ENCODE assay signal across 24 cellular contexts in genomic region chr2:71673402-71673795, GRCh38.
"Had no signal": no experiment of that assay in that cellular context is flagged by ENCODE, and none has a peak within 500 bp of the region (broad histone marks: within the 10 kb centered on the region; RNA-seq: fewer than 3 reads in every experiment).

No MANE protein-coding gene starts in this region.

- H3K27ac ChIP-seq: epithelial cell of prostate, esophagus muscularis mucosa, gastroesophageal sphincter, neural progenitor cell, psoas muscle, spleen, stomach, thoracic aorta, transverse colon had no signal

- H3K4me3 ChIP-seq: esophagus muscularis mucosa, gastroesophageal sphincter, mucosa of descending colon, neural progenitor cell, psoas muscle, spleen, stomach, thoracic aorta, transverse colon had no signal

- ATAC-seq: gastroesophageal sphincter, natural killer cell, psoas muscle had no signal

- DNase-seq: effector memory CD4-positive, alpha-beta T cell; glutamatergic neuron; immature natural killer cell; left cardiac atrium; mammary epithelial cell; mucosa of descending colon; natural killer cell; occipital lobe; psoas muscle; retina; stimulated activated CD4-positive, alpha-beta T cell treated with anti-CD3 and anti-CD28 coated beads, Interleukin-15, amount 100 ng/mL, for 24 hours; stimulated activated CD4-positive, alpha-beta T cell treated with anti-CD3 and anti-CD28 coated beads, Interleukin-1b, Interleukin-23, amount 100 ng/mL, for 48 hours; stimulated activated CD4-positive, alpha-beta T cell treated with anti-CD3 and anti-CD28 coated beads, Interleukin-4, amount 100 ng/mL, for 24 hours; stimulated activated naive CD4-positive, alpha-beta T cell; stomach; substantia nigra; transverse colon had no signal

- H3K27me3 ChIP-seq: esophagus muscularis mucosa, gastroesophageal sphincter, neural progenitor cell, spleen, stomach, transverse colon had no signal

- H3K9me3 ChIP-seq: esophagus muscularis mucosa, gastroesophageal sphincter, mucosa of descending colon, psoas muscle, spleen, stomach, thoracic aorta, transverse colon had no signal

- H3K36me3 ChIP-seq: neural progenitor cell, thoracic aorta, transverse colon had no signal

- H3K27ac Mint-ChIP-seq: immature natural killer cell, natural killer cell, neural progenitor cell had no signal

- H3K9me3 Mint-ChIP-seq: central memory CD8-positive, alpha-beta T cell; immature natural killer cell; natural killer cell; neural progenitor cell had no signal

- H3K36me3 Mint-ChIP-seq: immature natural killer cell, natural killer cell, neural progenitor cell had no signal

- H3K4me1 Mint-ChIP-seq: central memory CD8-positive, alpha-beta T cell; immature natural killer cell; natural killer cell; neural progenitor cell had no signal

- H3K4me3 Mint-ChIP-seq: central memory CD8-positive, alpha-beta T cell; immature natural killer cell; natural killer cell; neural progenitor cell had no signal

- H3K4me1 ChIP-seq: esophagus muscularis mucosa, gastroesophageal sphincter, neural progenitor cell, stomach, transverse colon had no signal
